12 cellular contexts compared by ENCODE assay signal in genomic region chr2:150482667-150483260, GRCh38. TPM values are rescaled to one million over a fixed set of nuclear protein-coding genes. Genes with fewer than 3 reads are reported as not detected.
DNase-seq lines count a peak whose midpoint lies in the region; ATAC-seq and TF ChIP-seq lines count a peak whose summit lies in the region.
"Had no signal": no experiment of that assay in that cellular context is flagged by ENCODE, and none has a peak within 500 bp of the region (broad histone marks: within the 10 kb centered on the region; RNA-seq: fewer than 3 reads in every experiment).

No MANE protein-coding gene starts in this region.

- CTCF ChIA-PET in Calu3 (lab: Charles Lee) (no interaction called here), RWPE1 (lab: Yijun Ruan, JAX) (no interaction called here)

- no TSS peak for BruUV-seq in Calu3 (replicated peaks; lab: Mats Ljungman, UMichigan)

- DNase-seq in Calu3 (no peak), RWPE1 (ENCODE audit: low spot score) (no peak), fibroblast of gingiva (ENCODE audit: low read depth) (peak; percentile 15), retinal pigment epithelial cell (ENCODE audit: low read depth) (no peak), HK-2 (ENCODE audit: unreplicated experiment) (no peak), C1 segment of cervical spinal cord (lab: John Stamatoyannopoulos, UW) (no peak)
- DNase-seq: MM.1S, NCI-H526, SHP77 had no signal

- peak overlapping the region; percentile 8 for H3K27ac Mint-ChIP-seq in Calu3 (ENCODE audit: unreplicated experiment)

- POLR2A ChIA-PET in RWPE1 (lab: Yijun Ruan, JAX; ENCODE audit: low non-redundant PET) = no interaction called here

- ATAC-seq in HG03432 (IDR thresholded peaks at IDR 0.05; ENCODE audit: unreplicated experiment) (no peak), HG03442 (IDR thresholded peaks at IDR 0.05; ENCODE audit: unreplicated experiment) (no peak)

- H3K4me3 ChIP-seq in retinal pigment epithelial cell (ENCODE audit: low read length) = peak overlapping the region; percentile 99

- TF ChIP-seq CTCF in Calu3 (IDR thresholded peaks at IDR 0.05; ENCODE audit: unreplicated experiment) (no peak), RWPE1 (conservative IDR thresholded peaks at IDR 0.05; ENCODE audit: low read depth) (no peak), retinal pigment epithelial cell (conservative IDR thresholded peaks at IDR 0.05; ENCODE audit: low read depth, low read length) (no peak)

- H3K9me3 Mint-ChIP-seq in Calu3 (ENCODE audit: low read depth, unreplicated experiment) = no peaks in the 10 kb centered on the region

- intact Hi-C loops in Calu3 (cut with micrococcal nuclease; ENCODE audit: unreplicated experiment) = loop anchor here (5.0 kb wide), 2 partner anchors 340 to 560 kb away; no protein-coding TSS in a partner anchor

- peaks cover 100% of the 10 kb centered on the region for H3K36me3 Mint-ChIP-seq in Calu3 (ENCODE audit: insufficient read depth, unreplicated experiment)

- peaks cover 8% of the 10 kb centered on the region for H3K27me3 Mint-ChIP-seq in Calu3 (ENCODE audit: unreplicated experiment)

- H3K4me3 Mint-ChIP-seq in Calu3 (ENCODE audit: low read depth, unreplicated experiment) = peak overlapping the region; percentile 94

- peak overlapping the region; percentile 56; the same call in 1 of the 2 replicates for H3K27ac ChIP-seq in RWPE1
- H3K27ac ChIP-seq: C4-2B had no signal

- H3K4me1 Mint-ChIP-seq in Calu3 (ENCODE audit: low read depth, unreplicated experiment) = peaks cover 29% of the 10 kb centered on the region

RNA-seq across cellular contexts. Expression of gene RND3, which starts 4.7 kb away (rescaled TPM):
- 118 and 143 TPM in 2 replicates for total RNA-seq in Calu3 (2022)
